12 cellular contexts compared by ENCODE assay signal in the genomic region with DNA sequence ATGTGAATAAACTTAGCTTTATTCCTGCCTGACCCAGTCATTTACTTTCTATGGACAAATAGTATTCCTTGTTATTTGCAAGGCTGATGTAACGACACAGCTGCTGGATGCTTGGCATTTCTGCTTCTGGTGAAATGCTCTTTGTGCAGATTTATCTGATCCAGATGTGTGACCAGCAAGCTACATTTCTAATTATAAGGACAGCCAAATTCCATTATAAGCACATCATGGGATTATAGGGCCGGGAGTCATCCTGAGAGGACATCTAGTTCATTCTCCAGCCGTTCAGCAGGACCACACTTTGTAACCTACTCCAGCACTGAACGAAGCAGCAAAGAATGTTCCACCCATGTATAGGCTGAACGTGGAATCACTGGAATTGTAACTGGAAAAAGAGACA. TPM values are rescaled to one million over a fixed set of nuclear protein-coding genes. Genes with fewer than 3 reads are reported as not detected.
DNase-seq lines count a peak whose midpoint lies in the region; ATAC-seq and TF ChIP-seq lines count a peak whose summit lies in the region.
"Had no signal": no experiment of that assay in that cellular context is flagged by ENCODE, and none has a peak within 500 bp of the region (broad histone marks: within the 10 kb centered on the region; RNA-seq: fewer than 3 reads in every experiment).

No MANE protein-coding gene starts in this region.

- POLR2A ChIA-PET in RWPE1 (lab: Yijun Ruan, JAX; ENCODE audit: low non-redundant PET): no interaction called here

- intact Hi-C loops in posterior cingulate gyrus (cut with DNase I): no loop called here

- H3K9me3 Mint-ChIP-seq in osteocyte (ENCODE audit: unreplicated experiment): no peaks in the 10 kb centered on the region
- H3K9me3 Mint-ChIP-seq: H9 had no signal

- ATAC-seq in SK-N-SH treated with all-trans-retinoic acid at 6 μM for 48 hours (peak; percentile 93), HG03378 (IDR thresholded peaks at IDR 0.05; ENCODE audit: unreplicated experiment) (no peak)

- DNase-seq in AG08396 (ENCODE audit: low spot score) (peak; percentile 78), globus pallidus (ENCODE audit: low spot score) (peak; percentile 26), osteocyte (ENCODE audit: extremely low spot score, unreplicated experiment) (no peak), RWPE1 (ENCODE audit: low spot score) (no peak), DMS114 treated with DMSO at 0.1 percent for 48 hours (lab: John Stamatoyannopoulos, UW; ENCODE audit: unreplicated experiment) (no peak), posterior cingulate gyrus (no peak)
- DNase-seq: H9; NCI-H2081; stimulated activated CD4-positive, alpha-beta T cell treated with anti-CD3 and anti-CD28 coated beads, Interleukin-2, amount 100 ng/mL, for 48 hours had no signal

- no peak overlapping the region for H3K27ac ChIP-seq in RWPE1

- H3K27me3 Mint-ChIP-seq in osteocyte (ENCODE audit: unreplicated experiment): no peaks in the 10 kb centered on the region

- peak overlapping the region; percentile 95 for H3K27ac Mint-ChIP-seq in osteocyte (ENCODE audit: unreplicated experiment)
- H3K27ac Mint-ChIP-seq: H9 had no signal

- TF ChIP-seq CTCF in osteocyte (IDR thresholded peaks at IDR 0.05) (no peak), RWPE1 (conservative IDR thresholded peaks at IDR 0.05; ENCODE audit: low read depth) (no peak)

- CTCF ChIA-PET in RWPE1 (lab: Yijun Ruan, JAX): interaction anchor here (0.7 kb wide), 1 partner anchor 178 kb away, joined by 3 read pairs; no protein-coding TSS in a partner anchor

- H3K36me3 Mint-ChIP-seq in osteocyte (ENCODE audit: unreplicated experiment): peaks cover 31% of the 10 kb centered on the region

- no peak overlapping the region for H3K4me3 Mint-ChIP-seq in osteocyte (ENCODE audit: unreplicated experiment)
- H3K4me3 Mint-ChIP-seq: CD14-positive monocyte, H9 had no signal

- peaks cover 76% of the 10 kb centered on the region for H3K4me1 Mint-ChIP-seq in osteocyte (ENCODE audit: unreplicated experiment)

TF ChIP-seq in SK-N-SH treated with all-trans-retinoic acid at 6 μM for 48 hours, 23 proteins besides CTCF, POLR2A, EP300 and RAD21:
- TF ChIP-seq ZC3H10 (CRISPR knock-in tag; IDR thresholded peaks at IDR 0.05) (no peak), TCF4 (CRISPR knock-in tag; IDR thresholded peaks at IDR 0.05; ENCODE audit: borderline replicate concordance) (peak; percentile 66), ISL1 (CRISPR knock-in tag; IDR thresholded peaks at IDR 0.05) (0 out of 2 replicates have a peak, but pooled peaks have one; percentile 12)
- TF ChIP-seq, protein P1, sequence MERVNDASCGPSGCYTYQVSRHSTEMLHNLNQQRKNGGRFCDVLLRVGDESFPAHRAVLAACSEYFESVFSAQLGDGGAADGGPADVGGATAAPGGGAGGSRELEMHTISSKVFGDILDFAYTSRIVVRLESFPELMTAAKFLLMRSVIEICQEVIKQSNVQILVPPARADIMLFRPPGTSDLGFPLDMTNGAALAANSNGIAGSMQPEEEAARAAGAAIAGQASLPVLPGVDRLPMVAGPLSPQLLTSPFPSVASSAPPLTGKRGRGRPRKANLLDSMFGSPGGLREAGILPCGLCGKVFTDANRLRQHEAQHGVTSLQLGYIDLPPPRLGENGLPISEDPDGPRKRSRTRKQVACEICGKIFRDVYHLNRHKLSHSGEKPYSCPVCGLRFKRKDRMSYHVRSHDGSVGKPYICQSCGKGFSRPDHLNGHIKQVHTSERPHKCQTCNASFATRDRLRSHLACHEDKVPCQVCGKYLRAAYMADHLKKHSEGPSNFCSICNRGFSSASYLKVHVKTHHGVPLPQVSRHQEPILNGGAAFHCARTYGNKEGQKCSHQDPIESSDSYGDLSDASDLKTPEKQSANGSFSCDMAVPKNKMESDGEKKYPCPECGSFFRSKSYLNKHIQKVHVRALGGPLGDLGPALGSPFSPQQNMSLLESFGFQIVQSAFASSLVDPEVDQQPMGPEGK (CRISPR knock-in tag; IDR thresholded peaks at IDR 0.05; ENCODE audit: borderline replicate concordance): no peak
- TF ChIP-seq, protein P2, sequence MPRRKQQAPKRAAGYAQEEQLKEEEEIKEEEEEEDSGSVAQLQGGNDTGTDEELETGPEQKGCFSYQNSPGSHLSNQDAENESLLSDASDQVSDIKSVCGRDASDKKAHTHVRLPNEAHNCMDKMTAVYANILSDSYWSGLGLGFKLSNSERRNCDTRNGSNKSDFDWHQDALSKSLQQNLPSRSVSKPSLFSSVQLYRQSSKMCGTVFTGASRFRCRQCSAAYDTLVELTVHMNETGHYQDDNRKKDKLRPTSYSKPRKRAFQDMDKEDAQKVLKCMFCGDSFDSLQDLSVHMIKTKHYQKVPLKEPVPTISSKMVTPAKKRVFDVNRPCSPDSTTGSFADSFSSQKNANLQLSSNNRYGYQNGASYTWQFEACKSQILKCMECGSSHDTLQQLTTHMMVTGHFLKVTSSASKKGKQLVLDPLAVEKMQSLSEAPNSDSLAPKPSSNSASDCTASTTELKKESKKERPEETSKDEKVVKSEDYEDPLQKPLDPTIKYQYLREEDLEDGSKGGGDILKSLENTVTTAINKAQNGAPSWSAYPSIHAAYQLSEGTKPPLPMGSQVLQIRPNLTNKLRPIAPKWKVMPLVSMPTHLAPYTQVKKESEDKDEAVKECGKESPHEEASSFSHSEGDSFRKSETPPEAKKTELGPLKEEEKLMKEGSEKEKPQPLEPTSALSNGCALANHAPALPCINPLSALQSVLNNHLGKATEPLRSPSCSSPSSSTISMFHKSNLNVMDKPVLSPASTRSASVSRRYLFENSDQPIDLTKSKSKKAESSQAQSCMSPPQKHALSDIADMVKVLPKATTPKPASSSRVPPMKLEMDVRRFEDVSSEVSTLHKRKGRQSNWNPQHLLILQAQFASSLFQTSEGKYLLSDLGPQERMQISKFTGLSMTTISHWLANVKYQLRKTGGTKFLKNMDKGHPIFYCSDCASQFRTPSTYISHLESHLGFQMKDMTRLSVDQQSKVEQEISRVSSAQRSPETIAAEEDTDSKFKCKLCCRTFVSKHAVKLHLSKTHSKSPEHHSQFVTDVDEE (CRISPR knock-in tag; IDR thresholded peaks at IDR 0.05): peak; percentile 61; the same call in 1 of the 2 replicates
TF ChIP-seq in SK-N-SH treated with all-trans-retinoic acid at 6 μM for 48 hours: peak in this region for 3.

RNA-seq across cellular contexts. Expression of a gene that starts 42.9 kb away (rescaled TPM):
- 224 and 240 TPM in 2 replicates for total RNA-seq in osteocyte

Comparison
In these comparisons a context has a peak if more than half of its experiments do, and no peak if none do; other contexts are left out.
1. DNase-seq: peak in AG08396 (single experiment) and globus pallidus (single experiment); none in osteocyte (single experiment), RWPE1 (single experiment), DMS114 treated with DMSO at 0.1 percent for 48 hours (single experiment) and posterior cingulate gyrus (0 of 10).